In the genomic region with DNA sequence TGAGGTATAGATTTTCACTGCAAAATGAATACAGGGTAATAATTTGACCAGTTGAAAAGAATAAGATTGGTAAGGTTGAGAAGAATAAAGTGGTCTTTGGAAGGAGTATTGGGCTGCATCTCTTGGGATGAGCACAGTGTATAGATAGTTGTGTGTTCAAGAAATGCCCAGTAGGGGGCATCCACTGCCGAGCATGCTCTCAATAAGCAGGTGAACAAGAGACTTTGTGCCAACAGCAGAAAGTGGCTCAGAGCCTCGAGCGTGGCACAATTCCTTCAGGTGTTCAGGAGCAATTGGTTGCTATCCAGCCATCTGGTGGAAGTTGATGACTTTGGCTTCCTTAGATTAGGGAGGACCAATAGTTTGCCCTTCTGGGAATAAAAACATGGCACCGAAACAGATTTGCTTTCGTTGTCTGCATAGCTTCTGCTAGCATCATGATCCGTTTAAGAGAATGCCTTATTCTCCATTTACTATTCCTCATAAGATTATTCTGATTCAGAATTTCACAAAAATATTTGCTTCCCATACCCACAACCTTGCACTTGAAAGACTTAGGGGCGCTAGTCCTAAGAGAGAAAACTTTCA, we compare ENCODE assay signal across 1 cellular context.
TF ChIP-seq lines count a peak whose summit lies in the region.

No MANE protein-coding gene starts in this region.

TF ChIP-seq in HCT116, 20 proteins besides CTCF, POLR2A, EP300 and RAD21:
- no peak for TF ChIP-seq REST (IDR thresholded peaks at IDR 0.05; ENCODE audit: low read depth)
- TF ChIP-seq EGR1 (IDR thresholded peaks at IDR 0.05; ENCODE audit: low read depth), result no peak
- no peak for TF ChIP-seq ZFX (IDR thresholded peaks at IDR 0.05)
- no peak for TF ChIP-seq ELF1 (IDR thresholded peaks at IDR 0.05; ENCODE audit: borderline replicate concordance, low read depth)
- no peak for TF ChIP-seq EZH2phosphoT487 (IDR thresholded peaks at IDR 0.05; ENCODE audit: borderline replicate concordance)
- TF ChIP-seq FOSL1 (IDR thresholded peaks at IDR 0.05; ENCODE audit: low read depth), result no peak
- no peak for TF ChIP-seq SRF (IDR thresholded peaks at IDR 0.05; ENCODE audit: low read depth)
- no peak for TF ChIP-seq YY1 (IDR thresholded peaks at IDR 0.05; ENCODE audit: extremely low read depth, insufficient replicate concordance, low read depth, low read length)
- no peak for TF ChIP-seq CBX3 (IDR thresholded peaks at IDR 0.05; ENCODE audit: low read depth)
- TF ChIP-seq POLR2AphosphoS5 (IDR thresholded peaks at IDR 0.05; ENCODE audit: low read depth, low read length), result no peak
- TF ChIP-seq SIN3A (IDR thresholded peaks at IDR 0.05; ENCODE audit: low read depth), result no peak
- no peak for TF ChIP-seq CEBPB (IDR thresholded peaks at IDR 0.05; ENCODE audit: low read depth)
- TF ChIP-seq, protein P1, sequence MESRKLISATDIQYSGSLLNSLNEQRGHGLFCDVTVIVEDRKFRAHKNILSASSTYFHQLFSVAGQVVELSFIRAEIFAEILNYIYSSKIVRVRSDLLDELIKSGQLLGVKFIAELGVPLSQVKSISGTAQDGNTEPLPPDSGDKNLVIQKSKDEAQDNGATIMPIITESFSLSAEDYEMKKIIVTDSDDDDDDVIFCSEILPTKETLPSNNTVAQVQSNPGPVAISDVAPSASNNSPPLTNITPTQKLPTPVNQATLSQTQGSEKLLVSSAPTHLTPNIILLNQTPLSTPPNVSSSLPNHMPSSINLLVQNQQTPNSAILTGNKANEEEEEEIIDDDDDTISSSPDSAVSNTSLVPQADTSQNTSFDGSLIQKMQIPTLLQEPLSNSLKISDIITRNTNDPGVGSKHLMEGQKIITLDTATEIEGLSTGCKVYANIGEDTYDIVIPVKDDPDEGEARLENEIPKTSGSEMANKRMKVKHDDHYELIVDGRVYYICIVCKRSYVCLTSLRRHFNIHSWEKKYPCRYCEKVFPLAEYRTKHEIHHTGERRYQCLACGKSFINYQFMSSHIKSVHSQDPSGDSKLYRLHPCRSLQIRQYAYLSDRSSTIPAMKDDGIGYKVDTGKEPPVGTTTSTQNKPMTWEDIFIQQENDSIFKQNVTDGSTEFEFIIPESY (IDR thresholded peaks at IDR 0.05; ENCODE audit: extremely low read depth, insufficient replicate concordance, low read length), result no peak
- TF ChIP-seq EZH2 (IDR thresholded peaks at IDR 0.05), result no peak
- no peak for TF ChIP-seq MAX (IDR thresholded peaks at IDR 0.05)
- TF ChIP-seq, protein P2, sequence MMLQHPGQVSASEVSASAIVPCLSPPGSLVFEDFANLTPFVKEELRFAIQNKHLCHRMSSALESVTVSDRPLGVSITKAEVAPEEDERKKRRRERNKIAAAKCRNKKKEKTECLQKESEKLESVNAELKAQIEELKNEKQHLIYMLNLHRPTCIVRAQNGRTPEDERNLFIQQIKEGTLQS (IDR thresholded peaks at IDR 0.05), result no peak
- TF ChIP-seq ZNF274 (IDR thresholded peaks at IDR 0.05; ENCODE audit: low read depth, low read length), result no peak
